ENCODE assay signal across 4 cellular contexts in the genomic region with DNA sequence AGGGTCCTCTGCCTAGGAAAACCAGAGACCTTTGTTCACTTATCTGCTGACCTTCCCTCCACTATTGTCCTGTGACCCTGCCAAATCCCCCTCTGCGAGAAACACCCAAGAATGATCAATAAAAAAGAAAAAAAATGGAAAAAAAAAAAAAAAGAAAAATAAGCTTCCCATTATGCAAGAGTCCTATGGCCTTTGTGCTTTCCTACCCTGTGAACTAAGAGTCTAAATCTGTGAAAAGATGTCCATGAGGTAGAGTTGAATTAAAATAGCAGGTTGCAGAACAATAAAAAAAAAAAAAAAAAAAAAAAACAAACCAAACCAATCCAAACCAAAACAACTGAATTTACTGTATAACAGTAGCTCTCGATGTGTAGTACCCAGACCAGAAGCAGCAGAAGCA. TPM values are rescaled to one million over a fixed set of nuclear protein-coding genes. Genes with fewer than 3 reads are reported as not detected.
DNase-seq lines count a peak whose midpoint lies in the region; ATAC-seq, FAIRE-seq and TF ChIP-seq lines count a peak whose summit lies in the region.
"Not testable (repeated sequence)": the region's sequence is repeated elsewhere in the genome, so short reads cannot be mapped to it uniquely, and the experiment has no call there.

No MANE protein-coding gene starts in this region.

- not testable (repeated sequence) for H4K20me1 ChIP-seq in HepG2 (ENCODE audit: insufficient read depth, low read length)

- H3K27ac ChIP-seq in HepG2 (ENCODE audit: extremely low read length, insufficient read depth, low read length), result not testable (repeated sequence)

- CTCF ChIA-PET in HepG2 (lab: Yijun Ruan, JAX; ENCODE audit: low intra/inter-chr PET ratio, low total read pairs), result not testable (repeated sequence)

- DNase-seq in GM18507 (ENCODE audit: extremely low spot score, insufficient read length, low read depth); T-helper 2 cell treated with Interferon-gamma antibody and Interleukin-4, amounts not matched to agents 5 μg/mL and 100 μg/mL, for 36 hours (ENCODE audit: low spot score); HepG2 (ENCODE audit: low spot score); progenitor cell of endocrine pancreas (ENCODE audit: low spot score, unreplicated experiment): not testable (repeated sequence)

- not testable (repeated sequence) for H3K4me1 ChIP-seq in HepG2 (ENCODE audit: insufficient read depth, low read length)

- TF ChIP-seq RAD21 in HepG2 (CRISPR knock-in tag; IDR thresholded peaks at IDR 0.05), result not testable (repeated sequence)

- peaks cover 14 to 34% of the 10 kb centered on the region in 2 experiments for H3K36me3 ChIP-seq in HepG2 (replicated peaks in 1 of 2; ENCODE audit: control insufficient read depth in 1 of 2, insufficient read depth in 2 of 2, low read length in 2 of 2)

- H3K79me2 ChIP-seq in HepG2 (ENCODE audit: insufficient read depth, low read length), result not testable (repeated sequence)

- TF ChIP-seq CTCF in HepG2 (CRISPR knock-in tag; IDR thresholded peaks at IDR 0.05); progenitor cell of endocrine pancreas (IDR thresholded peaks at IDR 0.05; ENCODE audit: unreplicated experiment): not testable (repeated sequence)

- in situ Hi-C loops in HepG2 (cut with HindIII; ENCODE audit: extremely low pct_ligation_motif_present, low pct_unique_long_range_greater_than_20kb), result not testable (repeated sequence)

- not testable (repeated sequence) for H3K9ac ChIP-seq in HepG2 (ENCODE audit: insufficient read depth, low read depth, low read length)

- H3K9me3 ChIP-seq in HepG2 (ENCODE audit: low read length), result not testable (repeated sequence)

- POLR2A ChIA-PET in HepG2 (lab: Yijun Ruan, JAX), result interaction anchor here (0.7 kb wide), 1 partner anchor 61 kb away, joined by 4 read pairs; no protein-coding TSS in a partner anchor

- H3K4me3 ChIP-seq in HepG2 (replicated peaks in 1 of 3; ENCODE audit: insufficient read depth in 1 of 3, low read depth in 2 of 3, low read length in 3 of 3), result not testable (repeated sequence)

- peak; percentile 51 for ATAC-seq in HepG2

- H3K27ac Mint-ChIP-seq in T-helper 2 cell treated with Interferon-gamma antibody and Interleukin-4, amounts not matched to agents 5 μg/mL and 100 μg/mL, for 36 hours, result peak overlapping the region; percentile 36
- peak overlapping the region; percentile 67 for H3K27ac Mint-ChIP-seq in progenitor cell of endocrine pancreas

- TF ChIP-seq POLR2A in HepG2 (IDR thresholded peaks at IDR 0.05; ENCODE audit: insufficient read depth in 1 of 2, low read depth in 2 of 2, low read length in 2 of 2), result not testable (repeated sequence)

- not testable (repeated sequence) for H3K27me3 Mint-ChIP-seq in T-helper 2 cell treated with Interferon-gamma antibody and Interleukin-4, amounts not matched to agents 5 μg/mL and 100 μg/mL, for 36 hours (ENCODE audit: low read depth); progenitor cell of endocrine pancreas

- H3K27me3 ChIP-seq in HepG2 (ENCODE audit: control insufficient read depth in 1 of 2, insufficient read depth in 2 of 2, low read length in 2 of 2), result not testable (repeated sequence)

- not testable (repeated sequence) for TF ChIP-seq EP300 in HepG2 (IDR thresholded peaks at IDR 0.05; ENCODE audit: low read depth in 2 of 2, low read length in 2 of 2); HepG2 (CRISPR knock-in tag; IDR thresholded peaks at IDR 0.05; ENCODE audit: borderline replicate concordance)

- FAIRE-seq in GM18507 (lab: Jason Lieb, UNC), result peak; percentile 9
- FAIRE-seq in HepG2 (lab: Jason Lieb, UNC), result not testable (repeated sequence)

- H3K36me3 Mint-ChIP-seq in T-helper 2 cell treated with Interferon-gamma antibody and Interleukin-4, amounts not matched to agents 5 μg/mL and 100 μg/mL, for 36 hours (ENCODE audit: low read depth), result peaks cover 40% of the 10 kb centered on the region
- H3K36me3 Mint-ChIP-seq in progenitor cell of endocrine pancreas (ENCODE audit: insufficient read depth), result peaks cover 29% of the 10 kb centered on the region

- H2AFZ ChIP-seq in HepG2 (ENCODE audit: low read length), result not testable (repeated sequence)

- WGBS in HepG2 (ENCODE audit: low lambda C conversion rate), result 53% methylated on average over 2 of the region's 2 CpGs

- BruUV-seq in HepG2 (replicated peaks; lab: Mats Ljungman, UMichigan), result not testable (repeated sequence)

- peaks cover 14% of the 10 kb centered on the region for H3K4me1 Mint-ChIP-seq in T-helper 2 cell treated with Interferon-gamma antibody and Interleukin-4, amounts not matched to agents 5 μg/mL and 100 μg/mL, for 36 hours (ENCODE audit: low read depth)
- H3K4me1 Mint-ChIP-seq in progenitor cell of endocrine pancreas (ENCODE audit: low read depth), result not testable (repeated sequence)

- intact Hi-C loops in HepG2 (cut with micrococcal nuclease; ENCODE audit: unreplicated experiment), result not testable (repeated sequence)

- H3K9me3 Mint-ChIP-seq in T-helper 2 cell treated with Interferon-gamma antibody and Interleukin-4, amounts not matched to agents 5 μg/mL and 100 μg/mL, for 36 hours; progenitor cell of endocrine pancreas (ENCODE audit: low read depth): not testable (repeated sequence)

- H3K4me3 Mint-ChIP-seq in T-helper 2 cell treated with Interferon-gamma antibody and Interleukin-4, amounts not matched to agents 5 μg/mL and 100 μg/mL, for 36 hours; progenitor cell of endocrine pancreas (ENCODE audit: low read depth): not testable (repeated sequence)

- H3K4me2 ChIP-seq in HepG2 (ENCODE audit: low read depth, low read length), result not testable (repeated sequence)

RNA-seq across cellular contexts. Expression of gene SAMHD1, which starts 50.1 kb away (rescaled TPM):
- 43.5 and 57.7 TPM in 2 replicates for total RNA-seq in HepG2 (2016; rRNA removed; fragmentation: Illumina TruSeq; extraction: Trizol)
- total RNA-seq in HepG2 (2016; cell fraction: cytosol; rRNA removed; fragmentation: Illumina TruSeq; extraction: Trizol; ENCODE audit: low read depth), result 5.2 and 6.2 TPM in 2 replicates
- 41.4 and 56.8 TPM in 2 replicates for total RNA-seq in HepG2 (2016; cell fraction: insoluble cytoplasmic fraction; rRNA removed; fragmentation: Illumina TruSeq; extraction: Trizol)
- total RNA-seq in HepG2 (2016; cell fraction: membrane; rRNA removed; fragmentation: Illumina TruSeq; extraction: Trizol), result 13.7 and 15.1 TPM in 2 replicates
- 37.8 and 40.5 TPM in 2 replicates for total RNA-seq in HepG2 (2016; cell fraction: nucleus; rRNA removed; fragmentation: Illumina TruSeq; extraction: Trizol)
- polyA plus RNA-seq in HepG2 (2011; rRNA removed), result 13.2 and 16.9 TPM in 2 replicates
- polyA plus RNA-seq in HepG2 (2011; cell fraction: cytosol; rRNA removed), result 7.9 and 11.7 TPM in 2 replicates
- 7.0 and 9.0 TPM in 2 replicates for polyA plus RNA-seq in HepG2 (2011; cell fraction: nucleus; rRNA removed)
- polyA plus RNA-seq in HepG2 (2012), result 15.7 and 17.1 TPM in 2 replicates
- 3.2 and 3.7 TPM in 2 replicates for polyA plus RNA-seq in HepG2 (2016; cell fraction: cytosol; fragmentation: Illumina TruSeq; extraction: Trizol; ENCODE audit: low read depth)
- polyA plus RNA-seq in HepG2 (2016; cell fraction: insoluble cytoplasmic fraction; fragmentation: Illumina TruSeq; extraction: Trizol; ENCODE audit: low read depth), result 44.6 and 50.6 TPM in 2 replicates
- 9.0 and 11.0 TPM in 2 replicates for polyA plus RNA-seq in HepG2 (2016; cell fraction: membrane; fragmentation: Illumina TruSeq; extraction: Trizol; ENCODE audit: low read depth)
- polyA plus RNA-seq in HepG2 (2016; cell fraction: nucleus; fragmentation: Illumina TruSeq; extraction: Trizol; ENCODE audit: insufficient read depth, low read depth), result 34.9 and 36.6 TPM in 2 replicates
- polyA minus RNA-seq in HepG2 (2011; rRNA and poly(A)+ RNA removed; ENCODE audit: low replicate concordance), result 27.0 and 42.7 TPM in 2 replicates
- polyA minus RNA-seq in HepG2 (2011; cell fraction: cytosol; rRNA and poly(A)+ RNA removed), result 17.3 and 22.0 TPM in 2 replicates
- 42.0 and 50.0 TPM in 2 replicates for polyA minus RNA-seq in HepG2 (2011; cell fraction: nucleus; rRNA and poly(A)+ RNA removed)
- total RNA-seq in progenitor cell of endocrine pancreas, result 15.1 and 17.1 TPM in 2 replicates
